Comparison of ENCODE assay signal across 1 cellular context in genomic region chr16:19711643-19712042, GRCh38.
TF ChIP-seq lines count a peak whose summit lies in the region.

No MANE protein-coding gene starts in this region.

TF ChIP-seq in GM12878, 131 proteins besides CTCF, POLR2A, EP300 and RAD21:
- TF ChIP-seq ZZZ3 (IDR thresholded peaks at IDR 0.05; ENCODE audit: control insufficient read depth, insufficient read length, low read depth) (no peak), CBFB (IDR thresholded peaks at IDR 0.05; ENCODE audit: low read depth) (no peak), PBX3 (IDR thresholded peaks at IDR 0.05; ENCODE audit: insufficient replicate concordance, low read depth, low read length) (no peak), MTA2 (IDR thresholded peaks at IDR 0.05; ENCODE audit: low read depth) (no peak), POLR2AphosphoS2 (IDR thresholded peaks at IDR 0.05; ENCODE audit: low read depth, low read length) (no peak), SIX5 (IDR thresholded peaks at IDR 0.05; ENCODE audit: low read depth, low read length, severe bottlenecking) (no peak), FOXM1 (IDR thresholded peaks at IDR 0.05; ENCODE audit: low read depth, low read length) (no peak), MXI1 (IDR thresholded peaks at IDR 0.05; ENCODE audit: low read depth, low read length) (no peak), SIN3A (IDR thresholded peaks at IDR 0.05; ENCODE audit: low read depth, low read length) (no peak), NFIC (IDR thresholded peaks at IDR 0.05; ENCODE audit: low read depth, low read length) (no peak), RCOR1 (conservative IDR thresholded peaks at IDR 0.05; ENCODE audit: low read depth, low read length) (no peak), PAX5 (IDR thresholded peaks at IDR 0.05; ENCODE audit: borderline replicate concordance, low read depth, low read length) (no peak), ZBED1 (IDR thresholded peaks at IDR 0.05; ENCODE audit: borderline replicate concordance) (no peak), EED (IDR thresholded peaks at IDR 0.05; ENCODE audit: low read depth) (no peak)
